In the genomic region with DNA sequence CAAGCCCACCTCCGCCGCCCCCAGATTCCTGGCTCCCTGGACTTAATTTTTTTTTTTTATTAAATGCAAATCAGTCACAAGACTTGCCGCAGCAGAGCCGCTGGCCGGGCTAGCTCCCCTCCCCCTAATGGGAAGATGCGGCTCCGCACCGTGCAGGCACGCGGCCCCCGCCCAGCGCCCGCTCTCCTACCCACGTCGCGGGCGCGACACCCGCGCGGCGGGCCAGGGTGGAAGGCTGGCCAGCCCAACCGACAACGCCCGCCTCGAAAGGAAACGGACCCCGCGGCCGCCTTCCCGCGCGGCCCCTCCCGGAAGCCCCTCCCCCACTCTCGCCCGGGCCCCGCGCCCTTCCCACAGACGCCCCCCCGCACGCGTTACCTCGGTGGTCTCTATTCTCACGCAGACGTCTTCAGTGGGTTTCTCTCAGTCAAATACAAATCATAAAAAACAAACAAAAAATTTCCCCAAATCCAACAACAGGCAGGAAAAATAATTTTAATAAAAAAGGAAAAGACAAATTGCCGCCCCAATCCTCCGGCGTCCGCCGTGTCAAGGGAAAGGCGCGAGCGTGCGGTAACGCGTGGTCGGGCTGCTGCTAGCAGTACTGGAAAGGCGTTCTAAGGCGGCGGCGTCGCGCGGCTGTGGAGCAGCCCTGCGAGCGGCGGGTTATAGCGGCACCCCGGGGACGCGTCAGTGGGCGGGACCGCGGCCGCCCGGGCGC, we compare ENCODE assay signal across 1 cellular context.
TF ChIP-seq lines count a peak whose summit lies in the region.

SLC38A2 (minus strand) TSS at position 643 of the 721 bp plus-strand sequence. CDS start 1,480 bp downstream, outside the sequence.

TF ChIP-seq in K562, 482 proteins besides CTCF, POLR2A, EP300 and RAD21 (continued from another document and continues in another):
- no peak for TF ChIP-seq CREB3 (tag; conservative IDR thresholded peaks at IDR 0.05; ENCODE audit: low read depth)
- no peak for TF ChIP-seq DMBX1 (CRISPR knock-in tag; IDR thresholded peaks at IDR 0.05; ENCODE audit: borderline replicate concordance)
- TF ChIP-seq NFRKB (IDR thresholded peaks at IDR 0.05; ENCODE audit: low read depth), result peak; percentile 32; the same call in 1 of the 2 replicates
- TF ChIP-seq NFYB (IDR thresholded peaks at IDR 0.05; ENCODE audit: extremely low read depth, insufficient read length), result no peak
- TF ChIP-seq TCF7 (IDR thresholded peaks at IDR 0.05; ENCODE audit: borderline replicate concordance), result no peak
- no peak for TF ChIP-seq ZNF121 (CRISPR knock-in tag; conservative IDR thresholded peaks at IDR 0.05)
- no peak for TF ChIP-seq CBX2 (IDR thresholded peaks at IDR 0.05; ENCODE audit: insufficient read depth, low read length, poor library complexity, severe bottlenecking)
- TF ChIP-seq TRIM28 (IDR thresholded peaks at IDR 0.05), result no peak
- TF ChIP-seq ELF2 (CRISPR knock-in tag; IDR thresholded peaks at IDR 0.05), result no peak
- TF ChIP-seq, protein P1, sequence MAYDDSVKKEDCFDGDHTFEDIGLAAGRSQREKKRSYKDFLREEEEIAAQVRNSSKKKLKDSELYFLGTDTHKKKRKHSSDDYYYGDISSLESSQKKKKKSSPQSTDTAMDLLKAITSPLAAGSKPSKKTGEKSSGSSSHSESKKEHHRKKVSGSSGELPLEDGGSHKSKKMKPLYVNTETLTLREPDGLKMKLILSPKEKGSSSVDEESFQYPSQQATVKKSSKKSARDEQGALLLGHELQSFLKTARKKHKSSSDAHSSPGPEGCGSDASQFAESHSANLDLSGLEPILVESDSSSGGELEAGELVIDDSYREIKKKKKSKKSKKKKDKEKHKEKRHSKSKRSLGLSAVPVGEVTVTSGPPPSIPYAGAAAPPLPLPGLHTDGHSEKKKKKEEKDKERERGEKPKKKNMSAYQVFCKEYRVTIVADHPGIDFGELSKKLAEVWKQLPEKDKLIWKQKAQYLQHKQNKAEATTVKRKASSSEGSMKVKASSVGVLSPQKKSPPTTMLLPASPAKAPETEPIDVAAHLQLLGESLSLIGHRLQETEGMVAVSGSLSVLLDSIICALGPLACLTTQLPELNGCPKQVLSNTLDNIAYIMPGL (CRISPR knock-in tag; IDR thresholded peaks at IDR 0.05), result peak; percentile 76; the same call in 1 of the 2 replicates
- no peak for TF ChIP-seq MAFG (tag; conservative IDR thresholded peaks at IDR 0.05)
- TF ChIP-seq ZFX (CRISPR knock-in tag; IDR thresholded peaks at IDR 0.05), result no peak
- TF ChIP-seq ZNF133 (CRISPR knock-in tag; IDR thresholded peaks at IDR 0.05), result no peak
- TF ChIP-seq CBX3 (IDR thresholded peaks at IDR 0.05; ENCODE audit: borderline replicate concordance in 1 of 2, low read length in 2 of 2), result no peak
- peak; percentile 94 for TF ChIP-seq PRPF4 (IDR thresholded peaks at IDR 0.05; ENCODE audit: insufficient read depth, low read depth, low read length, poor library complexity, severe bottlenecking)
- no peak for TF ChIP-seq NEUROD1 (IDR thresholded peaks at IDR 0.05; ENCODE audit: borderline replicate concordance, low read depth, low read length, partially characterized antibody)
- TF ChIP-seq RBFOX2 (IDR thresholded peaks at IDR 0.05; ENCODE audit: low read depth, low read length), result peak; percentile 88
- TF ChIP-seq ZNF780A (CRISPR knock-in tag; IDR thresholded peaks at IDR 0.05), result no peak
- no peak for TF ChIP-seq ZNF75A (CRISPR knock-in tag; IDR thresholded peaks at IDR 0.05)
- TF ChIP-seq ESRRA (IDR thresholded peaks at IDR 0.05; ENCODE audit: borderline replicate concordance, low read depth), result no peak
- TF ChIP-seq, protein P2, sequence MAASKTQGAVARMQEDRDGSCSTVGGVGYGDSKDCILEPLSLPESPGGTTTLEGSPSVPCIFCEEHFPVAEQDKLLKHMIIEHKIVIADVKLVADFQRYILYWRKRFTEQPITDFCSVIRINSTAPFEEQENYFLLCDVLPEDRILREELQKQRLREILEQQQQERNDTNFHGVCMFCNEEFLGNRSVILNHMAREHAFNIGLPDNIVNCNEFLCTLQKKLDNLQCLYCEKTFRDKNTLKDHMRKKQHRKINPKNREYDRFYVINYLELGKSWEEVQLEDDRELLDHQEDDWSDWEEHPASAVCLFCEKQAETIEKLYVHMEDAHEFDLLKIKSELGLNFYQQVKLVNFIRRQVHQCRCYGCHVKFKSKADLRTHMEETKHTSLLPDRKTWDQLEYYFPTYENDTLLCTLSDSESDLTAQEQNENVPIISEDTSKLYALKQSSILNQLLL (CRISPR knock-in tag; IDR thresholded peaks at IDR 0.05; ENCODE audit: borderline replicate concordance), result no peak
- peak; percentile 99 for TF ChIP-seq SUPT5H (IDR thresholded peaks at IDR 0.05)
- TF ChIP-seq CEBPG (CRISPR knock-in tag; IDR thresholded peaks at IDR 0.05), result no peak
- no peak for TF ChIP-seq CEBPG (tag; conservative IDR thresholded peaks at IDR 0.05 in 1 of 2, IDR thresholded peaks at IDR 0.05 in 1 of 2)
- no peak for TF ChIP-seq ZNF175 (CRISPR knock-in tag; IDR thresholded peaks at IDR 0.05; ENCODE audit: low read depth)
- no peak for TF ChIP-seq RFX1 (IDR thresholded peaks at IDR 0.05)
- peak; percentile 89 for TF ChIP-seq CREM (IDR thresholded peaks at IDR 0.05; ENCODE audit: low read depth)
- no peak for TF ChIP-seq SMARCB1 (IDR thresholded peaks at IDR 0.05; ENCODE audit: insufficient read length, low read depth)
- TF ChIP-seq CCNT2 (IDR thresholded peaks at IDR 0.05; ENCODE audit: borderline replicate concordance, extremely low read depth, insufficient read length, low read depth, low read length), result peak; percentile 79
- no peak for TF ChIP-seq DLX4 (CRISPR knock-in tag; IDR thresholded peaks at IDR 0.05)
- TF ChIP-seq BMI1 (IDR thresholded peaks at IDR 0.05; ENCODE audit: low read length), result no peak
- TF ChIP-seq ZNF263 (CRISPR knock-in tag; IDR thresholded peaks at IDR 0.05; ENCODE audit: borderline replicate concordance), result 0 out of 2 replicates have a peak, but pooled peaks have one; percentile 33
- TF ChIP-seq, protein P3, sequence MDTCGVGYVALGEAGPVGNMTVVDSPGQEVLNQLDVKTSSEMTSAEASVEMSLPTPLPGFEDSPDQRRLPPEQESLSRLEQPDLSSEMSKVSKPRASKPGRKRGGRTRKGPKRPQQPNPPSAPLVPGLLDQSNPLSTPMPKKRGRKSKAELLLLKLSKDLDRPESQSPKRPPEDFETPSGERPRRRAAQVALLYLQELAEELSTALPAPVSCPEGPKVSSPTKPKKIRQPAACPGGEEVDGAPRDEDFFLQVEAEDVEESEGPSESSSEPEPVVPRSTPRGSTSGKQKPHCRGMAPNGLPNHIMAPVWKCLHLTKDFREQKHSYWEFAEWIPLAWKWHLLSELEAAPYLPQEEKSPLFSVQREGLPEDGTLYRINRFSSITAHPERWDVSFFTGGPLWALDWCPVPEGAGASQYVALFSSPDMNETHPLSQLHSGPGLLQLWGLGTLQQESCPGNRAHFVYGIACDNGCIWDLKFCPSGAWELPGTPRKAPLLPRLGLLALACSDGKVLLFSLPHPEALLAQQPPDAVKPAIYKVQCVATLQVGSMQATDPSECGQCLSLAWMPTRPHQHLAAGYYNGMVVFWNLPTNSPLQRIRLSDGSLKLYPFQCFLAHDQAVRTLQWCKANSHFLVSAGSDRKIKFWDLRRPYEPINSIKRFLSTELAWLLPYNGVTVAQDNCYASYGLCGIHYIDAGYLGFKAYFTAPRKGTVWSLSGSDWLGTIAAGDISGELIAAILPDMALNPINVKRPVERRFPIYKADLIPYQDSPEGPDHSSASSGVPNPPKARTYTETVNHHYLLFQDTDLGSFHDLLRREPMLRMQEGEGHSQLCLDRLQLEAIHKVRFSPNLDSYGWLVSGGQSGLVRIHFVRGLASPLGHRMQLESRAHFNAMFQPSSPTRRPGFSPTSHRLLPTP (IDR thresholded peaks at IDR 0.05; ENCODE audit: borderline replicate concordance, extremely low read depth, insufficient read length), result no peak
- TF ChIP-seq EWSR1 (IDR thresholded peaks at IDR 0.05; ENCODE audit: borderline replicate concordance, low read depth, partially characterized antibody), result no peak
- TF ChIP-seq CREB1 (IDR thresholded peaks at IDR 0.05), result peak; percentile 87
- TF ChIP-seq CREB1 (CRISPR knock-in tag; IDR thresholded peaks at IDR 0.05), result peak; percentile 65
- TF ChIP-seq, protein P4, sequence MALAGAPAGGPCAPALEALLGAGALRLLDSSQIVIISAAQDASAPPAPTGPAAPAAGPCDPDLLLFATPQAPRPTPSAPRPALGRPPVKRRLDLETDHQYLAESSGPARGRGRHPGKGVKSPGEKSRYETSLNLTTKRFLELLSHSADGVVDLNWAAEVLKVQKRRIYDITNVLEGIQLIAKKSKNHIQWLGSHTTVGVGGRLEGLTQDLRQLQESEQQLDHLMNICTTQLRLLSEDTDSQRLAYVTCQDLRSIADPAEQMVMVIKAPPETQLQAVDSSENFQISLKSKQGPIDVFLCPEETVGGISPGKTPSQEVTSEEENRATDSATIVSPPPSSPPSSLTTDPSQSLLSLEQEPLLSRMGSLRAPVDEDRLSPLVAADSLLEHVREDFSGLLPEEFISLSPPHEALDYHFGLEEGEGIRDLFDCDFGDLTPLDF (CRISPR knock-in tag; IDR thresholded peaks at IDR 0.05), result no peak
- TF ChIP-seq ZNF311 (CRISPR knock-in tag; IDR thresholded peaks at IDR 0.05), result no peak
- peak; percentile 68; the same call in 1 of the 2 replicates for TF ChIP-seq L3MBTL2 (IDR thresholded peaks at IDR 0.05)
- TF ChIP-seq ZNF717 (CRISPR knock-in tag; IDR thresholded peaks at IDR 0.05), result no peak
- TF ChIP-seq ZNF785 (CRISPR knock-in tag; IDR thresholded peaks at IDR 0.05), result no peak
- peak in 1 of 2 experiments; percentile 63; a peak in 1 of 4 replicates for TF ChIP-seq ARNT (IDR thresholded peaks at IDR 0.05)
- peak; percentile 98 for TF ChIP-seq POLR2H (tag; IDR thresholded peaks at IDR 0.05; ENCODE audit: low read depth)
- TF ChIP-seq, protein P5, sequence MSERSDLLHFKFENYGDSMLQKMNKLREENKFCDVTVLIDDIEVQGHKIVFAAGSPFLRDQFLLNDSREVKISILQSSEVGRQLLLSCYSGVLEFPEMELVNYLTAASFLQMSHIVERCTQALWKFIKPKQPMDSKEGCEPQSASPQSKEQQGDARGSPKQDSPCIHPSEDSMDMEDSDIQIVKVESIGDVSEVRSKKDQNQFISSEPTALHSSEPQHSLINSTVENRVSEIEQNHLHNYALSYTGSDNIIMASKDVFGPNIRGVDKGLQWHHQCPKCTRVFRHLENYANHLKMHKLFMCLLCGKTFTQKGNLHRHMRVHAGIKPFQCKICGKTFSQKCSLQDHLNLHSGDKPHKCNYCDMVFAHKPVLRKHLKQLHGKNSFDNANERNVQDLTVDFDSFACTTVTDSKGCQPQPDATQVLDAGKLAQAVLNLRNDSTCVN (CRISPR knock-in tag; IDR thresholded peaks at IDR 0.05), result peak; percentile 44; the same call in 1 of the 2 replicates
- no peak; the same call in 1 of the 2 replicates for TF ChIP-seq FOSL1 (tag; conservative IDR thresholded peaks at IDR 0.05)
- TF ChIP-seq NR2F6 (CRISPR knock-in tag; IDR thresholded peaks at IDR 0.05), result no peak
- TF ChIP-seq TGIF2 (CRISPR knock-in tag; IDR thresholded peaks at IDR 0.05), result 0 out of 2 replicates have a peak, but pooled peaks have one; percentile 40
- TF ChIP-seq, protein P6, sequence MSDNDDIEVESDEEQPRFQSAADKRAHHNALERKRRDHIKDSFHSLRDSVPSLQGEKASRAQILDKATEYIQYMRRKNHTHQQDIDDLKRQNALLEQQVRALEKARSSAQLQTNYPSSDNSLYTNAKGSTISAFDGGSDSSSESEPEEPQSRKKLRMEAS (CRISPR knock-in tag; IDR thresholded peaks at IDR 0.05), result peak; percentile 71
- TF ChIP-seq PTBP1 (IDR thresholded peaks at IDR 0.05; ENCODE audit: low read depth, low read length), result no peak
- no peak for TF ChIP-seq KAT7 (CRISPR knock-in tag; IDR thresholded peaks at IDR 0.05; ENCODE audit: borderline replicate concordance)
- TF ChIP-seq, protein P7, sequence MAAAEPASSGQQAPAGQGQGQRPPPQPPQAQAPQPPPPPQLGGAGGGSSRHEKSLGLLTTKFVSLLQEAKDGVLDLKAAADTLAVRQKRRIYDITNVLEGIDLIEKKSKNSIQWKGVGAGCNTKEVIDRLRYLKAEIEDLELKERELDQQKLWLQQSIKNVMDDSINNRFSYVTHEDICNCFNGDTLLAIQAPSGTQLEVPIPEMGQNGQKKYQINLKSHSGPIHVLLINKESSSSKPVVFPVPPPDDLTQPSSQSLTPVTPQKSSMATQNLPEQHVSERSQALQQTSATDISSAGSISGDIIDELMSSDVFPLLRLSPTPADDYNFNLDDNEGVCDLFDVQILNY (CRISPR knock-in tag; IDR thresholded peaks at IDR 0.05), result no peak
